ENCODE assay signal across 8 cellular contexts in the genomic region with DNA sequence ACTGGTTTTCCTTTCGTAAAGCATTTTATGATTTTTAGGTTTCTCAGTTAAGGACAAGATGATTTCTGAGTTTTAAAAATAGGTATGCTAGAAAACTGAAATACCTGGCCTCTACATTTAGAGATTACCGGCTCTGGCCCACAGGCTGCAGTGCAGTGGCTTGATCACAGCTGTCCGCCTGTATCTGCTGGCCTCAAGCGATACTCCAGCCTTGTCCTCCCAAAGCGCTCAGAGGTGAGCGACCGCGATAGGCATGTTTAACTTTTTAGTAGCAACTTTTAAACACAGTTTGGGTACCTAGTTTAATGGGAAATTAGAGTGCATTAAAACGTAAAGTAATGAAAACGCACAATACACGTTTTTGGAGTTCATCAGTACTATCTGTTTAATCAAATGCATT. TPM values are rescaled to one million over a fixed set of nuclear protein-coding genes. Genes with fewer than 3 reads are reported as not detected.
DNase-seq lines count a peak whose midpoint lies in the region; ATAC-seq and TF ChIP-seq lines count a peak whose summit lies in the region.

No MANE protein-coding gene starts in this region.

- WGBS in heart right ventricle, 2 donors, result 20 to 26% methylated on average over 11 of the region's 11 CpGs

- TF ChIP-seq CTCF in heart right ventricle (IDR thresholded peaks at IDR 0.05) (no peak), upper lobe of right lung (IDR thresholded peaks at IDR 0.05) (no peak)

- peaks cover 0 to 12% (median 0%) of the 10 kb centered on the region in 9 donors for H3K36me3 ChIP-seq in heart right ventricle
- H3K36me3 ChIP-seq in upper lobe of right lung, result no peaks in the 10 kb centered on the region

- ATAC-seq in heart right ventricle (no peak), left cardiac atrium (no peak), upper lobe of right lung (no peak), HG02884 (IDR thresholded peaks at IDR 0.05; ENCODE audit: unreplicated experiment) (no peak)
- ATAC-seq in activated T-helper 17 cell treated with anti-CD3 and anti-CD28 coated beads, Interleukin-2, amount 50 U/mL, for 72 hours (replicated peaks), result no peak

- no peaks in the 10 kb centered on the region for H3K27me3 ChIP-seq in heart right ventricle
- no peaks in the 10 kb centered on the region for H3K27me3 ChIP-seq in upper lobe of right lung

- peak overlapping the region; percentile 93 for H3K4me3 Mint-ChIP-seq in activated T-helper 17 cell treated with anti-CD3 and anti-CD28 coated beads, Interleukin-2, amount 50 U/mL, for 72 hours

- peaks cover 22% of the 10 kb centered on the region for H3K36me3 Mint-ChIP-seq in activated T-helper 17 cell treated with anti-CD3 and anti-CD28 coated beads, Interleukin-2, amount 50 U/mL, for 72 hours (ENCODE audit: low read depth)

- no peaks in the 10 kb centered on the region for H3K9me3 Mint-ChIP-seq in activated T-helper 17 cell treated with anti-CD3 and anti-CD28 coated beads, Interleukin-2, amount 50 U/mL, for 72 hours

- H3K27me3 Mint-ChIP-seq in activated T-helper 17 cell treated with anti-CD3 and anti-CD28 coated beads, Interleukin-2, amount 50 U/mL, for 72 hours, result no peaks in the 10 kb centered on the region

- H3K27ac Mint-ChIP-seq in activated T-helper 17 cell treated with anti-CD3 and anti-CD28 coated beads, Interleukin-2, amount 50 U/mL, for 72 hours, result peak overlapping the region; percentile 89

- H3K27ac ChIP-seq in heart right ventricle (peak overlapping the region in 6 of 10 donors; percentile 99 to 100 (median 99)), upper lobe of right lung (peak overlapping the region; percentile 98)

- intact Hi-C loops in heart right ventricle (cut with DNase I), result loop anchor here in 4 of 10 donors (10.0 kb wide), 2 partner anchors 69 to 89 kb away; partner anchors contain the start of gene RPS4Y1 (in 1 of the 4)
- intact Hi-C loops in left cardiac atrium (cut with DNase I), result no loop called here
- intact Hi-C loops in upper lobe of right lung (cut with DNase I), result no loop called here

- DNase-seq in heart right ventricle, result peak in 1 of 2 donors; percentile 4
- DNase-seq in left cardiac atrium, result no peak
- peak; percentile 4 for DNase-seq in iPS-NIHi11 (ENCODE audit: low spot score)
- no peak for DNase-seq in upper lobe of right lung
- no peak for DNase-seq in NCI-H82 treated with DMSO at 0.1 percent for 48 hours (lab: John Stamatoyannopoulos, UW; ENCODE audit: unreplicated experiment)
- DNase-seq in NCI-H1048 (lab: John Stamatoyannopoulos, UW), result no peak

- H3K4me1 ChIP-seq in heart right ventricle (peaks cover 0 to 35% (median under 1%) of the 10 kb centered on the region in 9 donors), upper lobe of right lung (no peaks in the 10 kb centered on the region)

- H3K9me3 ChIP-seq in heart right ventricle, result no peaks in the 10 kb centered on the region
- H3K9me3 ChIP-seq in upper lobe of right lung, result no peaks in the 10 kb centered on the region

- peaks cover 6% of the 10 kb centered on the region for H3K4me1 Mint-ChIP-seq in activated T-helper 17 cell treated with anti-CD3 and anti-CD28 coated beads, Interleukin-2, amount 50 U/mL, for 72 hours

- H3K4me3 ChIP-seq in heart right ventricle (peak overlapping the region in 6 of 10 donors; percentile 66 to 76 (median 74)), upper lobe of right lung (peak overlapping the region; percentile 62)

RNA-seq across cellular contexts. Expression of gene ZFY, which starts 1.1 kb away (rescaled TPM):
- total RNA-seq in heart right ventricle (10 to 100 TPM in 7 of 10 donors, not detected in 3; 10.4 to 17.1 (median 12.5) TPM), left cardiac atrium (10 to 100 TPM in 1 of 2 donors, not detected in 1; 13.6 TPM), upper lobe of right lung (17.1 TPM)
- 1 to 10 TPM; 2.4 to 6.5 TPM for polyA plus RNA-seq in heart right ventricle
- total RNA-seq in activated T-helper 17 cell treated with anti-CD3 and anti-CD28 coated beads, Interleukin-2, amount 50 U/mL, for 72 hours, result 10 to 100 TPM; 14.0 to 19.1 TPM
